ENCODE assay signal across 9 cellular contexts in the genomic region with DNA sequence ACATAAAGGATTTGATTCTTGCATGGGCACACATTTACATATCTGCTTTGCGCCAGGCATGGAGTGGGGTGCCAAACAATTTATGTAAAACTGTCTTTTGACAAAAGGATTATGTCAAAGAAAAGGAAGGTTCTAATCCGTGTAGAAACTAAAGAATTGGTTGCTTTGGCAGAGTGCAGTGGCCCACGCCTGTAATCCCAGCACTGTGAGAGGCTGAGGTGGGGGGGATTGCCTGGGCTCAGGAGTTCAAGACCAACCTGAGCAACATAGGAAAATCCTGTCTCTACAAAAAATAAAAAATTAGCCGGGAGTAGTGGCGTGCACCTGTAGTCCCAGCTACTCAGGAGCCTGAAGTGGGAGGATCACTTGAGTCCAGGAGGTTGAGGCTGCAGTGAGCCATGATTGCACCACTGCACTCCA. TPM values are rescaled to one million over a fixed set of nuclear protein-coding genes. Genes with fewer than 3 reads are reported as not detected.
DNase-seq lines count a peak whose midpoint lies in the region; ATAC-seq, FAIRE-seq and TF ChIP-seq lines count a peak whose summit lies in the region.
"Had no signal": no experiment of that assay in that cellular context is flagged by ENCODE, and none has a peak within 500 bp of the region (broad histone marks: within the 10 kb centered on the region; RNA-seq: fewer than 3 reads in every experiment).

No MANE protein-coding gene starts in this region.

- H2BK15ac ChIP-seq in mesenchymal stem cell (ENCODE audit: low read depth, poor library complexity, severe bottlenecking), result no peak overlapping the region

- peaks cover 40% of the 10 kb centered on the region for H3K79me2 ChIP-seq in K562 (ENCODE audit: control insufficient read depth, insufficient read depth, low read length)

- TF ChIP-seq RAD21 in K562 (CRISPR knock-in tag; conservative IDR thresholded peaks at IDR 0.05 in 1 of 2, IDR thresholded peaks at IDR 0.05 in 1 of 2), result no peak

- WGBS in K562 (ENCODE audit: insufficient coverage, low coverage, missing lambda C conversion rate), result 23% methylated on average over 4 of the region's 5 CpGs
- 55% methylated on average over 5 of the region's 5 CpGs for WGBS in mesenchymal stem cell

- H3K14ac ChIP-seq in mesenchymal stem cell (ENCODE audit: low read length in 2 of 2), result no peak overlapping the region

- H4K8ac ChIP-seq in mesenchymal stem cell (ENCODE audit: low read length), result no peak overlapping the region

- H3K27me3 ChIP-seq in left ventricle myocardium inferior (ENCODE audit: low read depth), result no peaks in the 10 kb centered on the region
- H3K27me3 ChIP-seq in K562 (ENCODE audit: control insufficient read depth in 2 of 2, insufficient read depth in 2 of 2, low read length in 2 of 2), result no peaks in the 10 kb centered on the region
- no peaks in the 10 kb centered on the region for H3K27me3 ChIP-seq in mesenchymal stem cell (ENCODE audit: control insufficient read depth in 1 of 2, insufficient read depth in 1 of 2, low read length in 2 of 2)
- no peaks in the 10 kb centered on the region for H3K27me3 ChIP-seq in upper lobe of right lung

- H2BK120ac ChIP-seq in mesenchymal stem cell (ENCODE audit: low read depth, low read length), result no peak overlapping the region

- CTCF ChIA-PET in K562 (lab: Yijun Ruan, JAX; ENCODE audit: low intra/inter-chr PET ratio), result no interaction called here

- H3K23ac ChIP-seq in mesenchymal stem cell (ENCODE audit: low read length in 2 of 2), result no peak overlapping the region

- no peak overlapping the region for H3K18ac ChIP-seq in mesenchymal stem cell (ENCODE audit: low read depth in 1 of 2, low read length in 2 of 2)

- POLR2A ChIA-PET in K562 (lab: Yijun Ruan, JAX), result interaction anchor here (2.1 kb wide), 1 partner anchor 7 kb away, joined by 8 read pairs; no protein-coding TSS in a partner anchor

- no peak for TF ChIP-seq EP300 in K562 (IDR thresholded peaks at IDR 0.05; ENCODE audit: low read length)

- H4K91ac ChIP-seq in mesenchymal stem cell (ENCODE audit: low read length), result no peak overlapping the region

- H3K4me3 ChIP-seq in left ventricle myocardium inferior (peak overlapping the region; percentile 94), K562 (peak overlapping the region; percentile 88), mesenchymal stem cell (ENCODE audit: insufficient read depth in 1 of 2, low read depth in 1 of 2, low read length in 2 of 2) (peak overlapping the region in 1 of 2 experiments; percentile 89), upper lobe of right lung (peak overlapping the region; percentile 88)

- H3K36me3 ChIP-seq in left ventricle myocardium inferior (peaks cover 20% of the 10 kb centered on the region), K562 (ENCODE audit: control insufficient read depth, insufficient read depth, low read length) (peaks cover 19% of the 10 kb centered on the region; the same call in 2 of the 3 replicates), mesenchymal stem cell (ENCODE audit: control insufficient read depth in 1 of 2, insufficient read depth in 2 of 2, low read depth in 1 of 2, low read length in 2 of 2) (peaks cover 17 to 20% of the 10 kb centered on the region in 2 experiments), upper lobe of right lung (peaks cover 17% of the 10 kb centered on the region)

- no peaks in the 10 kb centered on the region for H4K20me1 ChIP-seq in K562 (replicated peaks; ENCODE audit: control insufficient read depth, insufficient read depth, low read length)

- no peak overlapping the region for H2BK5ac ChIP-seq in mesenchymal stem cell (ENCODE audit: low read depth, low read length, poor library complexity, severe bottlenecking)

- TF ChIP-seq POLR2A in K562 (conservative IDR thresholded peaks at IDR 0.05), result no peak

- H3K27ac ChIP-seq in left ventricle myocardium inferior (replicated peaks) (no peak overlapping the region), K562 (ENCODE audit: extremely low read depth, low read depth, low read length) (no peak overlapping the region), mesenchymal stem cell (ENCODE audit: low read length, poor library complexity, severe bottlenecking) (no peak overlapping the region), upper lobe of right lung (peak overlapping the region; percentile 96)

- peaks cover 36% of the 10 kb centered on the region for H3K4me1 ChIP-seq in left ventricle myocardium inferior
- peaks cover 0 to 8% of the 10 kb centered on the region in 2 experiments; a peak in 2 of 5 replicates for H3K4me1 ChIP-seq in K562 (replicated peaks in 1 of 2; ENCODE audit: control insufficient read depth in 2 of 2, insufficient read depth in 2 of 2, low read length in 2 of 2)
- H3K4me1 ChIP-seq in mesenchymal stem cell (ENCODE audit: control insufficient read depth, insufficient read depth, low read depth, low read length), result peaks cover 10% of the 10 kb centered on the region
- H3K4me1 ChIP-seq in upper lobe of right lung, result peaks cover 31% of the 10 kb centered on the region

- H3K4me2 ChIP-seq in K562 (ENCODE audit: insufficient read depth, low read length) (peak overlapping the region; percentile 91), mesenchymal stem cell (ENCODE audit: low read length, poor library complexity, severe bottlenecking) (peak overlapping the region; percentile 57)

- ATAC-seq in left cardiac atrium (no peak), K562 (no peak), upper lobe of right lung (no peak)

- in situ Hi-C loops in K562 (cut with MboI), result no loop called here

- H2BK12ac ChIP-seq in mesenchymal stem cell (ENCODE audit: low read length in 2 of 2), result no peak overlapping the region

- DNase-seq in left ventricle myocardium inferior (no peak), left cardiac atrium (no peak), K562 (ENCODE audit: extremely low read depth in 1 of 4, low spot score in 3 of 4) (no peak), mesenchymal stem cell (no peak), upper lobe of right lung (no peak), NCI-H1092 treated with DMSO at 0.1 percent for 48 hours (lab: John Stamatoyannopoulos, UW) (no peak), SHP77 treated with DMSO at 0.1 percent for 48 hours (lab: John Stamatoyannopoulos, UW) (no peak)
- DNase-seq in effector CD4-positive, alpha-beta T cell, result no peak

- TF ChIP-seq CTCF in left ventricle myocardium inferior (IDR thresholded peaks at IDR 0.05; ENCODE audit: borderline replicate concordance) (no peak), K562 (IDR thresholded peaks at IDR 0.05 in 2 of 3, conservative IDR thresholded peaks at IDR 0.05 in 1 of 3; ENCODE audit: insufficient read depth in 2 of 3, low read depth in 1 of 3, low read length in 3 of 3) (no peak), upper lobe of right lung (IDR thresholded peaks at IDR 0.05) (no peak)

- H3K9me3 ChIP-seq in left ventricle myocardium inferior (replicated peaks), result no peaks in the 10 kb centered on the region
- no peaks in the 10 kb centered on the region for H3K9me3 ChIP-seq in K562 (replicated peaks; ENCODE audit: control insufficient read depth, insufficient read depth, low read depth, low read length)
- H3K9me3 ChIP-seq in mesenchymal stem cell (ENCODE audit: control insufficient read depth, low read length), result no peaks in the 10 kb centered on the region
- no peaks in the 10 kb centered on the region for H3K9me3 ChIP-seq in upper lobe of right lung

- peaks cover 29% of the 10 kb centered on the region for H3K79me1 ChIP-seq in mesenchymal stem cell (replicated peaks; ENCODE audit: low read length, poor library complexity, severe bottlenecking)

- H3K9me1 ChIP-seq in K562 (ENCODE audit: control insufficient read depth, insufficient read depth, low read length), result no peaks in the 10 kb centered on the region

- no TSS peak for BruUV-seq in K562 (replicated peaks; lab: Mats Ljungman, UMichigan)

- intact Hi-C loops in left ventricle myocardium inferior (cut with micrococcal nuclease), result no loop called here
- intact Hi-C loops in left cardiac atrium (cut with DNase I), result loop anchor here in 1 of 2 donors (5.0 kb wide), 2 partner anchors 49 to 114 kb away; a partner anchor contains a TSS
- intact Hi-C loops in K562 (cut with micrococcal nuclease), result no loop called here
- intact Hi-C loops in upper lobe of right lung (cut with DNase I), result no loop called here

- H3K9ac ChIP-seq in K562 (ENCODE audit: insufficient read depth in 1 of 2, low read depth in 2 of 2, low read length in 2 of 2) (peak overlapping the region in 1 of 2 experiments; percentile 96; a peak in 2 of 4 replicates), mesenchymal stem cell (ENCODE audit: low read length) (peak overlapping the region; percentile 97)

- H2AFZ ChIP-seq in K562 (ENCODE audit: low read depth, low read length) (no peak overlapping the region), mesenchymal stem cell (ENCODE audit: low read depth, low read length) (no peak overlapping the region)

- no peak for FAIRE-seq in K562 (lab: Jason Lieb, UNC)
- FAIRE-seq: endometrium had no signal

- H3K4ac ChIP-seq in mesenchymal stem cell (ENCODE audit: low read depth in 1 of 2, low read length in 2 of 2), result no peak overlapping the region

- no peak overlapping the region for H2AK5ac ChIP-seq in mesenchymal stem cell (ENCODE audit: low read length, severe bottlenecking)

RNA-seq across cellular contexts. Expression of a gene that starts 1.1 kb away (rescaled TPM):
- 19.5 TPM for total RNA-seq in left ventricle myocardium inferior
- 10 to 100 TPM; 19.1 to 21.7 TPM for total RNA-seq in left cardiac atrium
- total RNA-seq in K562 (2011; cell fraction: chromatin; rRNA removed; ENCODE audit: low replicate concordance), result 70.3 and 123 TPM in 2 replicates
- 28.5 and 39.6 TPM in 2 replicates for total RNA-seq in K562 (2011; cell fraction: nucleolus; rRNA removed)
- total RNA-seq in K562 (2011; cell fraction: nucleoplasm; rRNA removed), result 54.6 and 75.2 TPM in 2 replicates
- 15.6 and 19.7 TPM in 2 replicates for total RNA-seq in K562 (2014; rRNA removed)
- total RNA-seq in K562 (2014; rRNA removed; fragmentation: Illumina TruSeq; extraction: Trizol), result 21.2 and 25.4 TPM in 2 replicates
- 22.8 and 23.6 TPM in 2 replicates for total RNA-seq in K562 (2015; rRNA removed; fragmentation: Illumina TruSeq; extraction: Trizol)
- total RNA-seq in K562 (2021), result 15.3 and 16.4 TPM in 2 replicates
- polyA plus RNA-seq in K562 (2011; rRNA removed), result 19.5 and 29.6 TPM in 2 replicates
- 16.3 and 21.8 TPM in 2 replicates for polyA plus RNA-seq in K562 (2011; cell fraction: cytosol; rRNA removed)
- polyA plus RNA-seq in K562 (2011; cell fraction: nucleus; rRNA removed), result 73.0 and 73.6 TPM in 2 replicates
- 15.1 and 16.1 TPM in 2 replicates for polyA plus RNA-seq in K562 (2012)
- polyA plus RNA-seq in K562 (2014; fragmentation: Illumina TruSeq; extraction: Trizol), result 26.7 and 28.1 TPM in 2 replicates
- 10 to 100 TPM; 15.8 to 20.9 TPM for polyA plus RNA-seq in K562 (2014; fragmentation: Nextera tagmentation; extraction: Ambion mirVana)
- 24.7 and 36.8 TPM in 2 replicates for polyA plus RNA-seq in K562 (2014; rRNA removed)
- 49.2 and 52.4 TPM in 2 replicates for polyA minus RNA-seq in K562 (2011; rRNA and poly(A)+ RNA removed)
- 6.7 and 9.1 TPM in 2 replicates for polyA minus RNA-seq in K562 (2011; cell fraction: cytosol; rRNA and poly(A)+ RNA removed)
- 18.4 and 38.4 TPM in 2 replicates for polyA minus RNA-seq in K562 (2011; cell fraction: nucleus; rRNA and poly(A)+ RNA removed)
- 16.7 TPM for polyA plus RNA-seq in mesenchymal stem cell (2013, experiment 1 of 2)
- polyA plus RNA-seq in mesenchymal stem cell (2013, experiment 2 of 2), result 15.7 TPM
- 34.6 TPM for total RNA-seq in upper lobe of right lung

RNA-seq across cellular contexts. Expression of a gene that starts 46.1 kb away (rescaled TPM):
- total RNA-seq in left ventricle myocardium inferior, result 3.4 TPM
- 1 to 10 TPM; 1.7 to 4.6 TPM for total RNA-seq in left cardiac atrium
- total RNA-seq in K562 (2011; cell fraction: chromatin; rRNA removed; ENCODE audit: low replicate concordance), result 57.6 and 90.9 TPM in 2 replicates
- total RNA-seq in K562 (2011; cell fraction: nucleolus; rRNA removed), result 41.0 and 44.6 TPM in 2 replicates
- 47.5 and 53.5 TPM in 2 replicates for total RNA-seq in K562 (2011; cell fraction: nucleoplasm; rRNA removed)
- 8.6 and 17.1 TPM in 2 replicates for total RNA-seq in K562 (2014; rRNA removed)
- total RNA-seq in K562 (2014; rRNA removed; fragmentation: Illumina TruSeq; extraction: Trizol), result 5.9 and 6.2 TPM in 2 replicates
- 8.8 and 10.1 TPM in 2 replicates for total RNA-seq in K562 (2015; rRNA removed; fragmentation: Illumina TruSeq; extraction: Trizol)
- 25.9 and 30.3 TPM in 2 replicates for total RNA-seq in K562 (2021)
- polyA plus RNA-seq in K562 (2011; rRNA removed), result 10.9 and 11.6 TPM in 2 replicates
- 9.6 and 11.2 TPM in 2 replicates for polyA plus RNA-seq in K562 (2011; cell fraction: cytosol; rRNA removed)
- polyA plus RNA-seq in K562 (2011; cell fraction: nucleus; rRNA removed), result 66.0 and 91.2 TPM in 2 replicates
- polyA plus RNA-seq in K562 (2012), result 12.7 and 13.4 TPM in 2 replicates
- polyA plus RNA-seq in K562 (2014; fragmentation: Illumina TruSeq; extraction: Trizol), result 9.9 and 11.5 TPM in 2 replicates
- polyA plus RNA-seq in K562 (2014; fragmentation: Nextera tagmentation; extraction: Ambion mirVana), result 1 to 10 TPM; 1.5 to 2.6 TPM
- 16.3 and 20.2 TPM in 2 replicates for polyA plus RNA-seq in K562 (2014; rRNA removed)
- polyA minus RNA-seq in K562 (2011; rRNA and poly(A)+ RNA removed), result 8.9 and 13.6 TPM in 2 replicates
- 8.2 and 12.7 TPM in 2 replicates for polyA minus RNA-seq in K562 (2011; cell fraction: cytosol; rRNA and poly(A)+ RNA removed)
- 17.2 and 27.9 TPM in 2 replicates for polyA minus RNA-seq in K562 (2011; cell fraction: nucleus; rRNA and poly(A)+ RNA removed)
- 1.9 TPM for polyA plus RNA-seq in mesenchymal stem cell (2013, experiment 1 of 2)
- 1.7 TPM for polyA plus RNA-seq in mesenchymal stem cell (2013, experiment 2 of 2)
- total RNA-seq in upper lobe of right lung, result 15.7 TPM

RNA-seq across cellular contexts. Expression of a gene that starts 47.1 kb away (rescaled TPM):
- 61.5 TPM for total RNA-seq in left ventricle myocardium inferior
- total RNA-seq in left cardiac atrium, result 10 to 100 TPM; 61.9 to 68.4 TPM
- total RNA-seq in K562 (2011; cell fraction: chromatin; rRNA removed; ENCODE audit: low replicate concordance), result 32.2 and 41.6 TPM in 2 replicates
- 20.4 and 33.7 TPM in 2 replicates for total RNA-seq in K562 (2011; cell fraction: nucleolus; rRNA removed)
- 30.4 and 37.3 TPM in 2 replicates for total RNA-seq in K562 (2011; cell fraction: nucleoplasm; rRNA removed)
- 56.0 and 62.0 TPM in 2 replicates for total RNA-seq in K562 (2014; rRNA removed)
- total RNA-seq in K562 (2014; rRNA removed; fragmentation: Illumina TruSeq; extraction: Trizol), result 37.5 and 38.1 TPM in 2 replicates
- 35.3 and 40.2 TPM in 2 replicates for total RNA-seq in K562 (2015; rRNA removed; fragmentation: Illumina TruSeq; extraction: Trizol)
- total RNA-seq in K562 (2021), result 39.5 and 40.5 TPM in 2 replicates
- polyA plus RNA-seq in K562 (2011; rRNA removed), result 46.1 and 57.3 TPM in 2 replicates
- 15.0 and 20.2 TPM in 2 replicates for polyA plus RNA-seq in K562 (2011; cell fraction: cytosol; rRNA removed)
- polyA plus RNA-seq in K562 (2011; cell fraction: nucleus; rRNA removed), result 18.1 and 34.0 TPM in 2 replicates
- 64.4 and 65.4 TPM in 2 replicates for polyA plus RNA-seq in K562 (2012)
- 62.0 and 75.0 TPM in 2 replicates for polyA plus RNA-seq in K562 (2014; fragmentation: Illumina TruSeq; extraction: Trizol)
- polyA plus RNA-seq in K562 (2014; fragmentation: Nextera tagmentation; extraction: Ambion mirVana), result 10 to 100 TPM; 37.9 to 50.5 TPM
- 59.4 and 61.0 TPM in 2 replicates for polyA plus RNA-seq in K562 (2014; rRNA removed)
- polyA minus RNA-seq in K562 (2011; rRNA and poly(A)+ RNA removed), result 32.0 and 46.5 TPM in 2 replicates
- 18.6 and 26.6 TPM in 2 replicates for polyA minus RNA-seq in K562 (2011; cell fraction: cytosol; rRNA and poly(A)+ RNA removed)
- polyA minus RNA-seq in K562 (2011; cell fraction: nucleus; rRNA and poly(A)+ RNA removed), result 9.2 and 15.9 TPM in 2 replicates
- polyA plus RNA-seq in mesenchymal stem cell (2013, experiment 1 of 2), result 88.4 TPM
- polyA plus RNA-seq in mesenchymal stem cell (2013, experiment 2 of 2), result 85.6 TPM
- 60.7 TPM for total RNA-seq in upper lobe of right lung
